In genomic region chr3:50423543-50423942, GRCh38 we compare ENCODE assay signal across 1 cellular context.
TF ChIP-seq lines count a peak whose summit lies in the region.

No MANE protein-coding gene starts in this region.

TF ChIP-seq in HepG2, 621 proteins besides CTCF, POLR2A, EP300 and RAD21 (continued from another document and continues in another):
- TF ChIP-seq, protein P1, sequence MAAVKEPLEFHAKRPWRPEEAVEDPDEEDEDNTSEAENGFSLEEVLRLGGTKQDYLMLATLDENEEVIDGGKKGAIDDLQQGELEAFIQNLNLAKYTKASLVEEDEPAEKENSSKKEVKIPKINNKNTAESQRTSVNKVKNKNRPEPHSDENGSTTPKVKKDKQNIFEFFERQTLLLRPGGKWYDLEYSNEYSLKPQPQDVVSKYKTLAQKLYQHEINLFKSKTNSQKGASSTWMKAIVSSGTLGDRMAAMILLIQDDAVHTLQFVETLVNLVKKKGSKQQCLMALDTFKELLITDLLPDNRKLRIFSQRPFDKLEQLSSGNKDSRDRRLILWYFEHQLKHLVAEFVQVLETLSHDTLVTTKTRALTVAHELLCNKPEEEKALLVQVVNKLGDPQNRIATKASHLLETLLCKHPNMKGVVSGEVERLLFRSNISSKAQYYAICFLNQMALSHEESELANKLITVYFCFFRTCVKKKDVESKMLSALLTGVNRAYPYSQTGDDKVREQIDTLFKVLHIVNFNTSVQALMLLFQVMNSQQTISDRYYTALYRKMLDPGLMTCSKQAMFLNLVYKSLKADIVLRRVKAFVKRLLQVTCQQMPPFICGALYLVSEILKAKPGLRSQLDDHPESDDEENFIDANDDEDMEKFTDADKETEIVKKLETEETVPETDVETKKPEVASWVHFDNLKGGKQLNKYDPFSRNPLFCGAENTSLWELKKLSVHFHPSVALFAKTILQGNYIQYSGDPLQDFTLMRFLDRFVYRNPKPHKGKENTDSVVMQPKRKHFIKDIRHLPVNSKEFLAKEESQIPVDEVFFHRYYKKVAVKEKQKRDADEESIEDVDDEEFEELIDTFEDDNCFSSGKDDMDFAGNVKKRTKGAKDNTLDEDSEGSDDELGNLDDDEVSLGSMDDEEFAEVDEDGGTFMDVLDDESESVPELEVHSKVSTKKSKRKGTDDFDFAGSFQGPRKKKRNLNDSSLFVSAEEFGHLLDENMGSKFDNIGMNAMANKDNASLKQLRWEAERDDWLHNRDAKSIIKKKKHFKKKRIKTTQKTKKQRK (IDR thresholded peaks at IDR 0.05; ENCODE audit: low read length): no peak
- TF ChIP-seq ZSCAN12 (CRISPR knock-in tag; IDR thresholded peaks at IDR 0.05): no peak
- no peak for TF ChIP-seq MEIS2 (CRISPR knock-in tag; IDR thresholded peaks at IDR 0.05)
- TF ChIP-seq ZBTB7B (CRISPR knock-in tag; IDR thresholded peaks at IDR 0.05): peak; percentile 39; the same call in 1 of the 2 replicates
- TF ChIP-seq HNRNPL (IDR thresholded peaks at IDR 0.05; ENCODE audit: low read depth, low read length): peak; percentile 99
- peak; percentile 21; the same call in 1 of the 2 replicates for TF ChIP-seq SOX5 (CRISPR knock-in tag; IDR thresholded peaks at IDR 0.05; ENCODE audit: borderline replicate concordance)
- TF ChIP-seq FOXA3 (CRISPR knock-in tag; IDR thresholded peaks at IDR 0.05): peak; percentile 81
- TF ChIP-seq MZF1 (CRISPR knock-in tag; IDR thresholded peaks at IDR 0.05; ENCODE audit: borderline replicate concordance): no peak
- TF ChIP-seq HMGXB3 (CRISPR knock-in tag; IDR thresholded peaks at IDR 0.05; ENCODE audit: borderline replicate concordance): no peak
- TF ChIP-seq, protein P2, sequence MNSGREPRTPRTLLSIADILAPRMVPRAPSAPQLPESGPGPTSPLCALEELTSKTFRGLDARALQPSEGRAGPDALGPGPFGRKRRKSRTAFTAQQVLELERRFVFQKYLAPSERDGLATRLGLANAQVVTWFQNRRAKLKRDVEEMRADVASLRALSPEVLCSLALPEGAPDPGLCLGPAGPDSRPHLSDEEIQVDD (CRISPR knock-in tag; IDR thresholded peaks at IDR 0.05; ENCODE audit: borderline replicate concordance): no peak
- TF ChIP-seq, protein P3, sequence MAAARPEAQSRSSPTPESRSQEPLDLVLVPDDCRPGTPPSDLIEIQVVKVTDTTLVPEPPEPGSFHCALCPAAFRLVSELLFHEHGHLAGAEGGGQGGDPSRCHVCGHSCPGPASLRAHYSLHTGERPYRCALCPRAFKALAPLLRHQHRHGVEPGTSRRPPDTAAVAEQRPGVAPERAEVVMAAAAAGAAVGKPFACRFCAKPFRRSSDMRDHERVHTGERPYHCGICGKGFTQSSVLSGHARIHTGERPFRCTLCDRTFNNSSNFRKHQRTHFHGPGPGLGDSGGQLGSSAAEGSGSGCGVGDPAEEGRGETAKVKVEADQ (CRISPR knock-in tag; IDR thresholded peaks at IDR 0.05; ENCODE audit: borderline replicate concordance): no peak
- TF ChIP-seq HNRNPK (IDR thresholded peaks at IDR 0.05; ENCODE audit: low read depth, low read length, poor library complexity, severe bottlenecking): no peak
- peak; percentile 82 for TF ChIP-seq TFAP4 (IDR thresholded peaks at IDR 0.05; ENCODE audit: borderline replicate concordance, low read depth)
- TF ChIP-seq REST (IDR thresholded peaks at IDR 0.05; ENCODE audit: borderline replicate concordance in 1 of 2, low read depth in 1 of 2, low read length in 2 of 2): no peak
- 0 out of 2 replicates have a peak, but pooled peaks have one; percentile 16 for TF ChIP-seq PHF8 (CRISPR knock-in tag; IDR thresholded peaks at IDR 0.05)
- no peak for TF ChIP-seq ZNF510 (CRISPR knock-in tag; IDR thresholded peaks at IDR 0.05; ENCODE audit: low read depth)
- TF ChIP-seq BCL6 (CRISPR knock-in tag; IDR thresholded peaks at IDR 0.05): 0 out of 2 replicates have a peak, but pooled peaks have one; percentile 21
- no peak for TF ChIP-seq FOXA1 (IDR thresholded peaks at IDR 0.05)
- peak; percentile 92 for TF ChIP-seq FOXA1 (CRISPR knock-in tag; IDR thresholded peaks at IDR 0.05)
- no peak for TF ChIP-seq ZNF547 (CRISPR knock-in tag; IDR thresholded peaks at IDR 0.05)
- peak; percentile 37 for TF ChIP-seq HNF4A (CRISPR knock-in tag; IDR thresholded peaks at IDR 0.05)
- TF ChIP-seq, protein P4, sequence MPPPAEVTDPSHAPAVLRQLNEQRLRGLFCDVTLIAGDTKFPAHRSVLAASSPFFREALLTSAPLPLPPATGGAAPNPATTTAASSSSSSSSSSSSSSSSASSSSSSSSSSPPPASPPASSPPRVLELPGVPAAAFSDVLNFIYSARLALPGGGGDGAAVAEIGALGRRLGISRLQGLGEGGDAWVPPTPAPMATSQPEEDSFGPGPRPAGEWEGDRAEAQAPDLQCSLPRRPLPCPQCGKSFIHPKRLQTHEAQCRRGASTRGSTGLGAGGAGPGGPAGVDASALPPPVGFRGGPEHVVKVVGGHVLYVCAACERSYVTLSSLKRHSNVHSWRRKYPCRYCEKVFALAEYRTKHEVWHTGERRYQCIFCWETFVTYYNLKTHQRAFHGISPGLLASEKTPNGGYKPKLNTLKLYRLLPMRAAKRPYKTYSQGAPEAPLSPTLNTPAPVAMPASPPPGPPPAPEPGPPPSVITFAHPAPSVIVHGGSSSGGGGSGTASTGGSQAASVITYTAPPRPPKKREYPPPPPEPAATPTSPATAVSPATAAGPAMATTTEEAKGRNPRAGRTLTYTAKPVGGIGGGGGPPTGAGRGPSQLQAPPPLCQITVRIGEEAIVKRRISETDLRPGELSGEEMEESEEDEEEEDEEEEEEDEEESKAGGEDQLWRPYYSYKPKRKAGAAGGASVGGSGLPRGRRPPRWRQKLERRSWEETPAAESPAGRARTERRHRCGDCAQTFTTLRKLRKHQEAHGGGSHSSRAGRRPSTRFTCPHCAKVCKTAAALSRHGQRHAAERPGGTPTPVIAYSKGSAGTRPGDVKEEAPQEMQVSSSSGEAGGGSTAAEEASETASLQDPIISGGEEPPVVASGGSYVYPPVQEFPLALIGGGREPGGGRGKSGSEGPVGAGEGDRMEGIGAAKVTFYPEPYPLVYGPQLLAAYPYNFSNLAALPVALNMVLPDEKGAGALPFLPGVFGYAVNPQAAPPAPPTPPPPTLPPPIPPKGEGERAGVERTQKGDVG (CRISPR knock-in tag; IDR thresholded peaks at IDR 0.05; ENCODE audit: borderline replicate concordance): no peak
- no peak for TF ChIP-seq AFF4 (CRISPR knock-in tag; IDR thresholded peaks at IDR 0.05)
- TF ChIP-seq KDM2A (CRISPR knock-in tag; IDR thresholded peaks at IDR 0.05; ENCODE audit: borderline replicate concordance, low read depth): no peak
- no peak for TF ChIP-seq ZNF598 (CRISPR knock-in tag; IDR thresholded peaks at IDR 0.05; ENCODE audit: borderline replicate concordance)
- no peak for TF ChIP-seq ISL2 (CRISPR knock-in tag; IDR thresholded peaks at IDR 0.05)
- TF ChIP-seq ZNF687 (CRISPR knock-in tag; IDR thresholded peaks at IDR 0.05): peak; percentile 17; the same call in 1 of the 2 replicates
